Comparison of ENCODE assay signal across 1 cellular context in the genomic region with DNA sequence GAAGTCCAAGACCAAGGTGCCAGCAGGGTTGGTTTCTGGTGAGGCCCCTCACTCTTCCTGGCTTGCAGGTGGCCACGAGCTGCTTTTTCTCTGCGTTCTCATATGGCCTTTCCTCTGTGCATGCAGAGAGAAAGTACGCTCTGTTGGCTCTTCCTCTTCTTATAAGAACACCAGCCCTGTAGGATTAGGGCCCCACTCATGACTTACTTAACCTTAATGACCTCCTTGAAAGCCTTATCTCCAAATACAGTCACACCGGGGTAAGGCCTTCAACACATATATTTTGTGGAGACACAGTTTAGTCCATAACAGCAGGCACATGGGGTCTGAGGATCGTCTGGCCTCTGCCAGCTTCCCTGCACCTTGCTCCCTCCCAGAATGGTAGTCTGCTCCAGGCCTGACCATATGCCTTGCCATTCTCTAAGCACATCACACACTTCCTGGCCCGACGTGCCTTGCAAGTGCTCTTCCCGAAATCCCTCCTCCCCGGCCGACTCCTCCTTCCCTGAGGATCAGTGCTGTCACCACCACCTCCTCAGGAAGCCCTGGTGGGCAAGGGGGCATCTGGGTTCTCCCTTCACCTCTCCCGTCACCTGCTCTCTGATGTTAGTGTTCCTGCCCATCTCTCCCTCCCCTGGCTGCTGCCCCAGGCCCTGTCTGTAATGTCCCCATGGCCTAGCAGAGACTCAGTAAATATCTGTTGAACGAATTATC.
TF ChIP-seq lines count a peak whose summit lies in the region.

No MANE protein-coding gene starts in this region.

TF ChIP-seq in IMR-90, 13 proteins besides CTCF, POLR2A, EP300 and RAD21 (continued from another document):
- TF ChIP-seq NFE2L2 (IDR thresholded peaks at IDR 0.05; ENCODE audit: low read depth, low read length) (no peak), CEBPB (IDR thresholded peaks at IDR 0.05; ENCODE audit: low read depth, low read length) (no peak)
